ENCODE assay signal across 10 cellular contexts in genomic region chr17:55168970-55169687, GRCh38.
DNase-seq lines count a peak whose midpoint lies in the region; ATAC-seq and TF ChIP-seq lines count a peak whose summit lies in the region.
"Had no signal": no experiment of that assay in that cellular context is flagged by ENCODE, and none has a peak within 500 bp of the region (broad histone marks: within the 10 kb centered on the region; RNA-seq: fewer than 3 reads in every experiment).

No MANE protein-coding gene starts in this region.

- H3K36me3 ChIP-seq in OCI-LY3 (replicated peaks; ENCODE audit: low read depth, low read length): peaks cover 18% of the 10 kb centered on the region
- no peaks in the 10 kb centered on the region for H3K36me3 ChIP-seq in psoas muscle (ENCODE audit: insufficient read depth in 1 of 2, low read depth in 1 of 2)

- H3K27me3 ChIP-seq in OCI-LY3 (ENCODE audit: low read depth, low read length) (no peaks in the 10 kb centered on the region), psoas muscle (ENCODE audit: insufficient read depth in 3 of 3, low read length in 2 of 3) (no peaks in the 10 kb centered on the region)

- H2AFZ ChIP-seq in OCI-LY3 (ENCODE audit: low read depth, low read length): no peak overlapping the region

- H3K9me3 ChIP-seq in OCI-LY3 (ENCODE audit: insufficient read depth, low read length): 0 out of 2 replicates have a peak, but pooled peaks cover 2% of the 10 kb centered on the region
- H3K9me3 ChIP-seq in psoas muscle: no peaks in the 10 kb centered on the region
- H3K9me3 ChIP-seq: SK-N-SH had no signal

- 81 to 84% (median 81%) methylated on average over 5 of the region's 5 CpGs for WGBS in psoas muscle, 3 donors

- intact Hi-C loops in psoas muscle (cut with DNase I): no loop called here

- H3K4me1 Mint-ChIP-seq in type B pancreatic cell (ENCODE audit: unreplicated experiment): peaks cover 12% of the 10 kb centered on the region
- H3K4me1 Mint-ChIP-seq: brain had no signal

- no peaks in the 10 kb centered on the region for H3K79me2 ChIP-seq in OCI-LY3 (ENCODE audit: low read length)

- H3K9ac ChIP-seq in OCI-LY3 (ENCODE audit: low read length): peak overlapping the region; percentile 49
- H3K9ac ChIP-seq: SK-N-SH had no signal

- H3K36me3 Mint-ChIP-seq in type B pancreatic cell: peaks cover 10% of the 10 kb centered on the region

- no peak overlapping the region for H3K27ac Mint-ChIP-seq in type B pancreatic cell
- H3K27ac Mint-ChIP-seq: brain had no signal

- H3K27me3 Mint-ChIP-seq in type B pancreatic cell: no peaks in the 10 kb centered on the region
- H3K27me3 Mint-ChIP-seq: brain had no signal

- H3K27ac ChIP-seq in OCI-LY3 (ENCODE audit: low read length) (peak overlapping the region; percentile 89), psoas muscle (no peak overlapping the region)

- H3K4me3 ChIP-seq in OCI-LY3 (ENCODE audit: low read length) (peak overlapping the region; percentile 26), psoas muscle (no peak overlapping the region)

- peak overlapping the region; percentile 61 for H3K4me2 ChIP-seq in OCI-LY3 (ENCODE audit: low read length)
- H3K4me2 ChIP-seq: SK-N-SH had no signal

- no peaks in the 10 kb centered on the region for H4K20me1 ChIP-seq in OCI-LY3 (ENCODE audit: insufficient read depth, low read length)

- no peak overlapping the region for H3K4me3 Mint-ChIP-seq in type B pancreatic cell
- H3K4me3 Mint-ChIP-seq: brain had no signal

- no peak for DNase-seq in type B pancreatic cell (ENCODE audit: extremely low spot score, unreplicated experiment)
- DNase-seq in psoas muscle: no peak
- no peak for DNase-seq in HCEC 1CT
- DNase-seq in effector CD4-positive, alpha-beta T cell: no peak
- DNase-seq: SK-N-SH had no signal

- peaks cover 64% of the 10 kb centered on the region for H3K4me1 ChIP-seq in OCI-LY3 (ENCODE audit: low read length)
- no peaks in the 10 kb centered on the region for H3K4me1 ChIP-seq in psoas muscle

- TF ChIP-seq CTCF in OCI-LY3 (IDR thresholded peaks at IDR 0.05; ENCODE audit: low read depth, low read length) (no peak), type B pancreatic cell (conservative IDR thresholded peaks at IDR 0.05) (no peak), psoas muscle (IDR thresholded peaks at IDR 0.05) (no peak)

- ATAC-seq in GM18511 (IDR thresholded peaks at IDR 0.05; ENCODE audit: unreplicated experiment) (peak; percentile 93), GM19468 (IDR thresholded peaks at IDR 0.05; ENCODE audit: extremely low read depth, unreplicated experiment) (peak; percentile 81), HG02981 (IDR thresholded peaks at IDR 0.05; ENCODE audit: unreplicated experiment) (peak; percentile 78), psoas muscle (no peak)

- H3K9me3 Mint-ChIP-seq in type B pancreatic cell: peaks cover 5% of the 10 kb centered on the region

Comparison
In these comparisons a context has a peak if more than half of its experiments do, and no peak if none do; other contexts are left out.
1. ATAC-seq: peak in GM18511 (single experiment), GM19468 (single experiment) and HG02981 (single experiment); none in psoas muscle (0 of 4).